ENCODE assay signal across 8 cellular contexts in genomic region chr17:35486920-35487727, GRCh38. TPM values are rescaled to one million over a fixed set of nuclear protein-coding genes. Genes with fewer than 3 reads are reported as not detected.
DNase-seq lines count a peak whose midpoint lies in the region; FAIRE-seq lines count a peak whose summit lies in the region.

No MANE protein-coding gene starts in this region.

- H3K4me3 ChIP-seq in SJSA1 = peak overlapping the region; percentile 40
- peak overlapping the region; percentile 29 to 48 for H3K4me3 ChIP-seq in small intestine (ENCODE audit: low read depth in 1 of 2, low read length in 2 of 2)

- H3K27me3 ChIP-seq in SJSA1 (replicated peaks) = no peaks in the 10 kb centered on the region
- H3K27me3 ChIP-seq in small intestine (ENCODE audit: control insufficient read depth in 2 of 2, insufficient read depth in 2 of 2, low read length in 2 of 2) = peaks cover 0 to 28% of the 10 kb centered on the region in 2 donors

- peak overlapping the region; percentile 29; the same call in 1 of the 2 replicates for H3K27ac ChIP-seq in SJSA1
- peak overlapping the region; percentile 45 to 71 for H3K27ac ChIP-seq in small intestine (ENCODE audit: low read depth in 1 of 2, low read length in 1 of 2)

- peak; percentile 26 for DNase-seq in GOT3 (lab: John Stamatoyannopoulos, UW)
- DNase-seq in SJSA1 (ENCODE audit: low read depth in 1 of 2, low spot score in 2 of 2) = peak in 1 of 2 experiments; percentile 30
- peak; percentile 84 for DNase-seq in activated naive CD4-positive, alpha-beta T cell treated with anti-CD3 and anti-CD28 coated beads, Interleukin-2, amount 50 U/mL, for 16 hours
- DNase-seq in hepatic stellate cell (ENCODE audit: low spot score) = peak; percentile 63
- peak; percentile 47 for DNase-seq in small intestine
- no peak for DNase-seq in NCI-H510A (lab: John Stamatoyannopoulos, UW)
- DNase-seq in GDM1 (lab: John Stamatoyannopoulos, UW) = no peak
- no peak for DNase-seq in NCI-H345 (lab: John Stamatoyannopoulos, UW)

- no peaks in the 10 kb centered on the region for H3K36me3 ChIP-seq in SJSA1
- H3K36me3 ChIP-seq in small intestine (ENCODE audit: control insufficient read depth in 2 of 2, insufficient read depth in 2 of 2, low read length in 2 of 2) = no peaks in the 10 kb centered on the region

- peaks cover 5% of the 10 kb centered on the region; the same call in 1 of the 2 replicates for H3K9me3 ChIP-seq in SJSA1 (replicated peaks)
- no peaks in the 10 kb centered on the region for H3K9me3 ChIP-seq in small intestine (ENCODE audit: control insufficient read depth, low read depth)

- FAIRE-seq in small intestine (lab: Jason Lieb, UNC) = no peak

- H3K4me1 ChIP-seq in SJSA1 (replicated peaks) (peaks cover 7% of the 10 kb centered on the region), small intestine (ENCODE audit: control insufficient read depth in 2 of 2, insufficient read depth in 1 of 2, low read depth in 1 of 2, low read length in 1 of 2) (no peaks in the 10 kb centered on the region)

- 7 to 11% (median 9%) methylated on average over 41 of the region's 41 CpGs for WGBS in small intestine, 3 donors

RNA-seq across cellular contexts. Expression of gene SLFN13, which starts 38.6 kb away (rescaled TPM):
- 0.68 and 1.0 TPM in 2 replicates for total RNA-seq in SJSA1 (2014; rRNA removed; shearing (Covaris generic))
- polyA plus RNA-seq in small intestine = 1 to 10 TPM in 1 of 3 donors, under 1 TPM in 2; 0.67 to 1.4 (median 0.81) TPM

RNA-seq across cellular contexts. Expression of gene SLFN12L, which starts 50.4 kb away (rescaled TPM):
- total RNA-seq in SJSA1 (2014; rRNA removed; shearing (Covaris generic)) = 0.72 and 1.4 TPM in 2 replicates
- polyA plus RNA-seq in small intestine = under 1 TPM in 1 of 3 donors, not detected in 2; 0.34 TPM

RNA-seq across cellular contexts. Expression of gene SLFN12, which starts 54.8 kb away (rescaled TPM):
- total RNA-seq in SJSA1 (2014; rRNA removed; shearing (Covaris generic)) = 56.1 and 65.4 TPM in 2 replicates
- polyA plus RNA-seq in small intestine = 1 to 10 TPM in 2 of 3 donors, under 1 TPM in 1; 0.76 to 1.8 (median 1.6) TPM

Comparison
In these comparisons a context has a peak if more than half of its experiments do, and no peak if none do; other contexts are left out.
1. DNase-seq: peak in GOT3 (single experiment), activated naive CD4-positive, alpha-beta T cell treated with anti-CD3 and anti-CD28 coated beads, Interleukin-2, amount 50 U/mL, for 16 hours (single experiment), hepatic stellate cell (single experiment) and small intestine (single experiment); none in NCI-H510A (single experiment), GDM1 (single experiment) and NCI-H345 (single experiment).